ENCODE assay signal across 21 cellular contexts in the genomic region with DNA sequence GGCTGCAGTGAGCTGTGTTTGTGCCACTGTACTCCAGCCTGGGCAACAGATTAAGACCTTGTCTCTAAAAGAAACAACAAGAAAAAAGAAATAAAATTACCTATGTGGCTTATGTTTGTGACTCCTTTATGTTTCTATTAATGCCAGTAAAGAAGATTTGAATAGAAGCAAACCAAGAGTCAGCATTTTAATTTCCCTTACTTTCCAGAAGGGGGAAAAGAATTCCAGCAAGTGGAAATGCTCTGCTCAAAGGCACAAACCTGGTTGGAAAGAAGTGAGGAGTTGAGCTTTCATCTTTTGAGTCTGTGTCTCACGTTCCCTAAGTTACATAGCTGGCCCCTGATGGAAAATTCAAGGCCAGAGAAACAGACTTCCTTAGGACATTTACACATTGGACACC.
"Had no signal": no experiment of that assay in that cellular context is flagged by ENCODE, and none has a peak within 500 bp of the region (broad histone marks: within the 10 kb centered on the region; RNA-seq: fewer than 3 reads in every experiment).

No MANE protein-coding gene starts in this region.

- H3K36me3 ChIP-seq: lower lobe of right lung, neutrophil, prostate gland, uterus had no signal

- H3K27me3 Mint-ChIP-seq: activated CD4-positive, alpha-beta memory T cell treated with anti-CD3 and anti-CD28 coated beads for 36 hours; naive B cell; stimulated activated naive CD8-positive, alpha-beta T cell treated with anti-CD3 and anti-CD28 coated beads, Interleukin-15, Interleukin-2, amounts not matched to agents 100 ng/mL and 50 ng/mL, for 24 hours had no signal

- H3K27ac ChIP-seq: lower lobe of right lung, neutrophil, prostate gland, testis, uterus had no signal

- H3K36me3 Mint-ChIP-seq: activated CD4-positive, alpha-beta memory T cell treated with anti-CD3 and anti-CD28 coated beads for 36 hours; activated naive CD8-positive, alpha-beta T cell treated with anti-CD3 and anti-CD28 coated beads for 36 hours; naive B cell had no signal

- H3K4me3 Mint-ChIP-seq: activated CD4-positive, alpha-beta memory T cell treated with anti-CD3 and anti-CD28 coated beads for 36 hours; activated naive CD8-positive, alpha-beta T cell treated with anti-CD3 and anti-CD28 coated beads for 36 hours; naive B cell; stimulated activated naive CD8-positive, alpha-beta T cell treated with anti-CD3 and anti-CD28 coated beads, Interleukin-15, Interleukin-2, amounts not matched to agents 100 ng/mL and 50 ng/mL, for 24 hours had no signal

- H3K27ac Mint-ChIP-seq: activated CD4-positive, alpha-beta memory T cell treated with anti-CD3 and anti-CD28 coated beads for 36 hours; activated naive CD8-positive, alpha-beta T cell treated with anti-CD3 and anti-CD28 coated beads for 36 hours; naive B cell; stimulated activated naive CD8-positive, alpha-beta T cell treated with anti-CD3 and anti-CD28 coated beads, Interleukin-15, Interleukin-2, amounts not matched to agents 100 ng/mL and 50 ng/mL, for 24 hours had no signal

- DNase-seq: activated CD4-positive, alpha-beta memory T cell treated with anti-CD3 and anti-CD28 coated beads for 36 hours; activated gamma-delta T cell; activated naive CD8-positive, alpha-beta T cell treated with anti-CD3 and anti-CD28 coated beads for 36 hours; activated T-cell treated with anti-CD3 and anti-CD28 coated beads, Interleukin-2, amount 50 U/mL, for 48 hours; effector CD4-positive, alpha-beta T cell; hippocampal formation; kidney glomerular epithelial cell; lower lobe of right lung; midbrain; naive B cell; stimulated activated CD4-positive, alpha-beta T cell treated with anti-CD3 and anti-CD28 coated beads, Interleukin-12 subunit alpha, Interleukin-12 subunit beta, amount 100 ng/mL, for 4 hours; stimulated activated CD4-positive, alpha-beta T cell treated with anti-CD3 and anti-CD28 coated beads, Interleukin-2, amount 100 ng/mL, for 48 hours; stimulated activated CD8-positive, alpha-beta memory T cell treated with anti-CD3 and anti-CD28 coated beads, Interleukin-4, amount 100 ng/mL, for 48 hours; SW 1271; T-helper 9 cell; testis; uterus had no signal

- H3K4me1 Mint-ChIP-seq: activated naive CD8-positive, alpha-beta T cell treated with anti-CD3 and anti-CD28 coated beads for 36 hours; naive B cell had no signal

- H3K9me3 ChIP-seq: lower lobe of right lung, neutrophil, prostate gland, testis, uterus had no signal

- ATAC-seq: sciatic nerve had no signal

- H3K27me3 ChIP-seq: neutrophil, testis, uterus had no signal

- H3K4me1 ChIP-seq: lower lobe of right lung, testis had no signal

- H3K9me3 Mint-ChIP-seq: activated CD4-positive, alpha-beta memory T cell treated with anti-CD3 and anti-CD28 coated beads for 36 hours; activated naive CD8-positive, alpha-beta T cell treated with anti-CD3 and anti-CD28 coated beads for 36 hours; naive B cell; stimulated activated naive CD8-positive, alpha-beta T cell treated with anti-CD3 and anti-CD28 coated beads, Interleukin-15, Interleukin-2, amounts not matched to agents 100 ng/mL and 50 ng/mL, for 24 hours had no signal

- H3K4me3 ChIP-seq: lower lobe of right lung, prostate gland, testis, uterus had no signal
